ENCODE assay signal across 29 cellular contexts in the genomic region with DNA sequence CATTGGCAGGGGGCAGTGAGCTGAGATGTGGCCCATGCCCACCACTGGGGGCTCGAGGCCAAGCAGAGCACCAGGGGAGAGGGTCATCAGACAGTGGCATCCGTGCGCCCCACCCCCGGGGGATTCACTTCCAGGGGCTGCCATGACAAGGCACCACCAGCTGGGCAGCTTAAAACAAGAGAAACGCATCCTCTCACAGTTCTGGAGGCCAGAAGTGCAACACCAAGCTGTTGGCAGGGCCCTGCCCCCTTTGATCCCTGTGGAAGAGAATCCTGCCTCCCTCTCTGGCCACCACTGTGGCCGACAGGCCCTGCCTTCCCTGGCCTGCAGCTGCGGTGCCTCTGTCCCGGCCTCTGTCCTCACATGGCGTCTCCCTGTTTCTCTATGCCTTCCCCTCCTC.
DNase-seq lines count a peak whose midpoint lies in the region; ATAC-seq and TF ChIP-seq lines count a peak whose summit lies in the region.
"Had no signal": no experiment of that assay in that cellular context is flagged by ENCODE, and none has a peak within 500 bp of the region (broad histone marks: within the 10 kb centered on the region; RNA-seq: fewer than 3 reads in every experiment).

No MANE protein-coding gene starts in this region.

- in situ Hi-C loops in transverse colon (cut with MboI; ENCODE audit: low pct_ligation_motif_present in 1 of 4, low pct_unique_long_range_greater_than_20kb in 1 of 4, low sequenced_read_pairs in 3 of 4) = no loop called here

- no peaks in the 10 kb centered on the region for H3K36me3 ChIP-seq in transverse colon
- H3K36me3 ChIP-seq: ascending aorta, esophagus squamous epithelium, gastrocnemius medialis, prostate gland, thoracic aorta had no signal

- H3K9me3 ChIP-seq in transverse colon = no peaks in the 10 kb centered on the region
- H3K9me3 ChIP-seq: ascending aorta, esophagus squamous epithelium, gastrocnemius medialis, prostate gland, thoracic aorta had no signal

- no peak overlapping the region for H3K4me3 Mint-ChIP-seq in effector memory CD8-positive, alpha-beta T cell
- no peak overlapping the region for H3K4me3 Mint-ChIP-seq in nephron
- H3K4me3 Mint-ChIP-seq: central memory CD8-positive, alpha-beta T cell had no signal

- H3K27ac ChIP-seq in transverse colon = peak overlapping the region in 3 of 4 donors; percentile 47 to 76 (median 64)
- H3K27ac ChIP-seq: ascending aorta, thoracic aorta had no signal

- H3K9me3 Mint-ChIP-seq in effector memory CD8-positive, alpha-beta T cell = no peaks in the 10 kb centered on the region
- H3K9me3 Mint-ChIP-seq in nephron = no peaks in the 10 kb centered on the region
- H3K9me3 Mint-ChIP-seq: central memory CD8-positive, alpha-beta T cell had no signal

- CTCF ChIA-PET in HEK293T (lab: Yijun Ruan, JAX) = interaction anchor here (0.6 kb wide), 1 partner anchor 305 kb away, joined by 3 read pairs; no protein-coding TSS in a partner anchor

- H3K27me3 ChIP-seq in transverse colon = no peaks in the 10 kb centered on the region
- H3K27me3 ChIP-seq: ascending aorta, esophagus squamous epithelium, gastrocnemius medialis had no signal

- POLR2A ChIA-PET in HEK293T (lab: Yijun Ruan, JAX) = no interaction called here

- H3K4me1 ChIP-seq in transverse colon = peaks cover 0 to 63% (median 44%) of the 10 kb centered on the region in 4 donors

- peak overlapping the region; percentile 41 to 78 for H3K27ac Mint-ChIP-seq in effector memory CD8-positive, alpha-beta T cell
- peak overlapping the region; percentile 8 to 89 (median 76) for H3K27ac Mint-ChIP-seq in nephron

- no peak for ATAC-seq in activated CD4-positive, CD25-positive, alpha-beta regulatory T cell treated with anti-CD3 and anti-CD28 coated beads, Interleukin-2, amount 50 U/mL, for 24 hours
- no peak for ATAC-seq in effector memory CD8-positive, alpha-beta T cell (replicated peaks)
- ATAC-seq in GM19452 (IDR thresholded peaks at IDR 0.05; ENCODE audit: unreplicated experiment) (no peak), esophagus mucosa (no peak)

- TF ChIP-seq POLR2A in transverse colon (IDR thresholded peaks at IDR 0.05) = no peak

- no peak for TF ChIP-seq EP300 in transverse colon (IDR thresholded peaks at IDR 0.05; ENCODE audit: low read depth)

- no peaks in the 10 kb centered on the region for H3K27me3 Mint-ChIP-seq in effector memory CD8-positive, alpha-beta T cell
- no peaks in the 10 kb centered on the region for H3K27me3 Mint-ChIP-seq in nephron (ENCODE audit: low read depth)
- H3K27me3 Mint-ChIP-seq: central memory CD8-positive, alpha-beta T cell had no signal

- H3K4me1 Mint-ChIP-seq in effector memory CD8-positive, alpha-beta T cell (ENCODE audit: low read depth in 2 of 2) = peaks cover 14 to 25% of the 10 kb centered on the region in 2 donors
- H3K4me1 Mint-ChIP-seq in nephron = peaks cover 63% of the 10 kb centered on the region

- H3K4me3 ChIP-seq in transverse colon = no peak overlapping the region
- H3K4me3 ChIP-seq: ascending aorta, esophagus squamous epithelium, gastrocnemius medialis, prostate gland, skin epidermis, thoracic aorta had no signal

- peak; percentile 16 for DNase-seq in activated CD4-positive, CD25-positive, alpha-beta regulatory T cell treated with anti-CD3 and anti-CD28 coated beads, Interleukin-2, amount 50 U/mL, for 72 hours
- DNase-seq in effector memory CD8-positive, alpha-beta T cell = no peak
- DNase-seq in transverse colon (no peak), HEK293T (ENCODE audit: extremely low spot score) (no peak)
- DNase-seq: 8988T; activated CD8-positive, alpha-beta memory T cell treated with anti-CD3 and anti-CD28 coated beads for 24 hours; activated naive CD4-positive, alpha-beta T cell treated with anti-CD3 and anti-CD28 coated beads, Interleukin-2, amount 50 U/mL, for 16 hours; AML-193; COR-L47; DMS79 treated with DMSO at 0.1 percent for 48 hours; effector CD4-positive, alpha-beta T cell; esophagus squamous epithelium; gastrocnemius medialis; hippocampal formation; KBM-7; NCI-H1436 treated with DMSO at 0.1 percent for 48 hours; NCI-H2171; NCI-H526 treated with DMSO at 0.1 percent for 48 hours; stimulated activated CD4-positive, alpha-beta T cell treated with anti-CD3 and anti-CD28 coated beads, Interleukin-2, amount 100 ng/mL, for 24 hours; stimulated activated naive CD4-positive, alpha-beta T cell had no signal

- no peaks in the 10 kb centered on the region for H3K36me3 Mint-ChIP-seq in effector memory CD8-positive, alpha-beta T cell (ENCODE audit: insufficient read depth)
- H3K36me3 Mint-ChIP-seq in nephron (ENCODE audit: low read depth) = no peaks in the 10 kb centered on the region

- TF ChIP-seq CTCF in nephron (IDR thresholded peaks at IDR 0.05; ENCODE audit: unreplicated experiment in 3 of 3) = no peak
- TF ChIP-seq CTCF in transverse colon (IDR thresholded peaks at IDR 0.05) = no peak

- WGBS in transverse colon (ENCODE audit: low coverage in 1 of 2), 2 donors = 88% methylated on average over 8 of the region's 9 CpGs; no CpG with 5 or more reads in 1 of the 2 donors

- intact Hi-C loops in transverse colon (cut with DNase I; ENCODE audit: low total_unique reads) = no loop called here

TF ChIP-seq in HEK293T, 16 proteins besides CTCF, POLR2A, EP300 and RAD21:
- TF ChIP-seq ARNT (IDR thresholded peaks at IDR 0.05) (no peak), FOXM1 (IDR thresholded peaks at IDR 0.05; ENCODE audit: borderline replicate concordance) (no peak), L3MBTL2 (conservative IDR thresholded peaks at IDR 0.05) (no peak), LEF1 (IDR thresholded peaks at IDR 0.05; ENCODE audit: borderline replicate concordance) (no peak), ZNF384 (IDR thresholded peaks at IDR 0.05) (no peak), ELF4 (IDR thresholded peaks at IDR 0.05) (no peak), NFRKB (IDR thresholded peaks at IDR 0.05) (no peak)
- TF ChIP-seq, protein P1, sequence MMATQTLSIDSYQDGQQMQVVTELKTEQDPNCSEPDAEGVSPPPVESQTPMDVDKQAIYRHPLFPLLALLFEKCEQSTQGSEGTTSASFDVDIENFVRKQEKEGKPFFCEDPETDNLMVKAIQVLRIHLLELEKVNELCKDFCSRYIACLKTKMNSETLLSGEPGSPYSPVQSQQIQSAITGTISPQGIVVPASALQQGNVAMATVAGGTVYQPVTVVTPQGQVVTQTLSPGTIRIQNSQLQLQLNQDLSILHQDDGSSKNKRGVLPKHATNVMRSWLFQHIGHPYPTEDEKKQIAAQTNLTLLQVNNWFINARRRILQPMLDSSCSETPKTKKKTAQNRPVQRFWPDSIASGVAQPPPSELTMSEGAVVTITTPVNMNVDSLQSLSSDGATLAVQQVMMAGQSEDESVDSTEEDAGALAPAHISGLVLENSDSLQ (IDR thresholded peaks at IDR 0.05) = no peak
